Comparison of ENCODE assay signal across 16 cellular contexts in the genomic region with DNA sequence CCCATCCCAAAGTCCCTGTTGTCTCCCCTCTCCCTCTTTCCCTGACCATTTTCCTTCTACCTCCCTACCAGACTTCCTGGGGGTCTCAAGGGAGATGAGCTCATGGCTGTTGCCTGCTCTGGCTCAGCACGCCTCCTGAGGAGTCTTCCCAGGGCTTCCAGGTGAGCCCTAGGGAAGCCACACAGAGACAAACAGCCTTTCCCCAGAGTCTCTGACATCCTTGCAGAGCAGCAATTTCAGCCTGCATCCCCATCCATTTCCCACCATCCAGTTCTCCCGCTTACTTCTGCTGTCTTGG.
DNase-seq lines count a peak whose midpoint lies in the region; FAIRE-seq and TF ChIP-seq lines count a peak whose summit lies in the region.
"Had no signal": no experiment of that assay in that cellular context is flagged by ENCODE, and none has a peak within 500 bp of the region (broad histone marks: within the 10 kb centered on the region; RNA-seq: fewer than 3 reads in every experiment).

No MANE protein-coding gene starts in this region.

- no peak overlapping the region for H2AK5ac ChIP-seq in H1 (ENCODE audit: low read depth, low read length)

- DNase-seq in NCI-H69 (lab: John Stamatoyannopoulos, UW) (peak; percentile 11), H1 (ENCODE audit: low read depth in 1 of 2, low spot score in 2 of 2) (no peak), neural progenitor cell (ENCODE audit: low spot score) (no peak), NCI-H2029 treated with DMSO at 0.1 percent for 48 hours (lab: John Stamatoyannopoulos, UW) (no peak), NCI-H1417 (lab: John Stamatoyannopoulos, UW) (no peak), medulla oblongata (ENCODE audit: extremely low spot score) (no peak)
- no peak for DNase-seq in activated CD4-positive, alpha-beta T cell treated with anti-CD3 and anti-CD28 coated beads, Interleukin-2, amount 10 ng/mL, durations not matched to agents 24 days and 14 days
- DNase-seq: DMS153, DMS79 had no signal

- H3K4me1 Mint-ChIP-seq in neural progenitor cell = peaks cover 18% of the 10 kb centered on the region
- H3K4me1 Mint-ChIP-seq in activated CD4-positive, alpha-beta T cell treated with anti-CD3 and anti-CD28 coated beads, Interleukin-2, amount 10 ng/mL, durations not matched to agents 24 days and 14 days = no peaks in the 10 kb centered on the region
- H3K4me1 Mint-ChIP-seq: CD14-positive monocyte had no signal

- no peak for FAIRE-seq in H1 (lab: Jason Lieb, UNC)
- FAIRE-seq: H54 had no signal

- H3K36me3 ChIP-seq in HEK293 (ENCODE audit: control insufficient read depth in 2 of 2, insufficient read depth in 1 of 2, low read length in 2 of 2) = no peaks in the 10 kb centered on the region
- no peaks in the 10 kb centered on the region for H3K36me3 ChIP-seq in H1 (ENCODE audit: control insufficient read depth in 2 of 4, insufficient read depth in 4 of 4, low read length in 3 of 4)
- H3K36me3 ChIP-seq in neural progenitor cell = no peaks in the 10 kb centered on the region
- H3K36me3 ChIP-seq: BLaER1 had no signal

- no peak overlapping the region for H4K8ac ChIP-seq in H1 (ENCODE audit: extremely low read depth, insufficient read depth, low read length)

- H3K9me3 ChIP-seq in HEK293 (ENCODE audit: control insufficient read depth, insufficient read depth, low read depth, low read length) = no peaks in the 10 kb centered on the region
- no peaks in the 10 kb centered on the region for H3K9me3 ChIP-seq in H1 (ENCODE audit: insufficient read depth in 2 of 2, low read depth in 1 of 2, low read length in 1 of 2)
- H3K9me3 ChIP-seq in neural progenitor cell (ENCODE audit: low read depth) = no peaks in the 10 kb centered on the region
- H3K9me3 ChIP-seq: BLaER1 had no signal

- H3K27me3 Mint-ChIP-seq in neural progenitor cell (ENCODE audit: insufficient read depth, low read depth) = peaks cover 42% of the 10 kb centered on the region
- peaks cover 38% of the 10 kb centered on the region for H3K27me3 Mint-ChIP-seq in activated CD4-positive, alpha-beta T cell treated with anti-CD3 and anti-CD28 coated beads, Interleukin-2, amount 10 ng/mL, durations not matched to agents 24 days and 14 days

- H3K18ac ChIP-seq in H1 (ENCODE audit: extremely low read depth, low read length) = no peak overlapping the region

- H4K20me1 ChIP-seq in H1 (replicated peaks in 1 of 2; ENCODE audit: control insufficient read depth in 1 of 2, insufficient read depth in 2 of 2, low read length in 2 of 2) (no peaks in the 10 kb centered on the region), neural progenitor cell (ENCODE audit: low read depth) (peaks cover 23% of the 10 kb centered on the region)

- no peak for TF ChIP-seq RAD21 in H1 (IDR thresholded peaks at IDR 0.05 in 1 of 2, conservative IDR thresholded peaks at IDR 0.05 in 1 of 2; ENCODE audit: low read depth in 2 of 2, low read length in 2 of 2)

- TF ChIP-seq POLR2A in H1 (IDR thresholded peaks at IDR 0.05; ENCODE audit: control extremely low read depth in 1 of 2, low read depth in 2 of 2, low read length in 2 of 2) = no peak

- no peaks in the 10 kb centered on the region for H3K79me2 ChIP-seq in H1 (ENCODE audit: control insufficient read depth in 1 of 2, insufficient read depth in 2 of 2, low read length in 2 of 2)
- H3K79me2 ChIP-seq in neural progenitor cell (ENCODE audit: low read depth) = no peaks in the 10 kb centered on the region

- no peaks in the 10 kb centered on the region for H3K9me3 Mint-ChIP-seq in neural progenitor cell
- no peaks in the 10 kb centered on the region for H3K9me3 Mint-ChIP-seq in activated CD4-positive, alpha-beta T cell treated with anti-CD3 and anti-CD28 coated beads, Interleukin-2, amount 10 ng/mL, durations not matched to agents 24 days and 14 days
- H3K9me3 Mint-ChIP-seq: HFFc6 had no signal

- H4K91ac ChIP-seq in H1 (replicated peaks; ENCODE audit: insufficient read length, low read length) = no peak overlapping the region

- H3K56ac ChIP-seq in H1 (replicated peaks; ENCODE audit: insufficient read length, low read depth, low read length) = no peak overlapping the region

- no peaks in the 10 kb centered on the region for H3K36me3 Mint-ChIP-seq in neural progenitor cell
- no peaks in the 10 kb centered on the region for H3K36me3 Mint-ChIP-seq in activated CD4-positive, alpha-beta T cell treated with anti-CD3 and anti-CD28 coated beads, Interleukin-2, amount 10 ng/mL, durations not matched to agents 24 days and 14 days (ENCODE audit: low read depth)
- H3K36me3 Mint-ChIP-seq: CD14-positive monocyte; CD4-positive, alpha-beta memory T cell had no signal

- H2BK15ac ChIP-seq in H1 (ENCODE audit: low read length) = 0 out of 2 replicates have a peak overlapping the region, but pooled peaks have one; percentile 14

- H2AFZ ChIP-seq in H1 (ENCODE audit: low read length) = no peak overlapping the region
- H2AFZ ChIP-seq in neural progenitor cell (replicated peaks) = no peak overlapping the region
- H2AFZ ChIP-seq: GM23248 had no signal

- H3K27ac Mint-ChIP-seq in neural progenitor cell = no peak overlapping the region
- H3K27ac Mint-ChIP-seq in activated CD4-positive, alpha-beta T cell treated with anti-CD3 and anti-CD28 coated beads, Interleukin-2, amount 10 ng/mL, durations not matched to agents 24 days and 14 days = no peak overlapping the region
- H3K27ac Mint-ChIP-seq: CD14-positive monocyte, HFFc6 had no signal

- H3K27me3 ChIP-seq in H1 (replicated peaks in 1 of 4; ENCODE audit: control insufficient read depth in 3 of 4, extremely low read depth in 1 of 4, insufficient read depth in 3 of 4, low read length in 3 of 4) = peaks cover 23 to 42% (median 37%) of the 10 kb centered on the region in 4 experiments
- H3K27me3 ChIP-seq in neural progenitor cell = peaks cover 56% of the 10 kb centered on the region

- no peak overlapping the region for H2BK12ac ChIP-seq in H1 (ENCODE audit: low read depth, low read length)

- H3K4me1 ChIP-seq in HEK293 (ENCODE audit: control insufficient read depth, insufficient read depth, low read length) (no peaks in the 10 kb centered on the region), H1 (replicated peaks in 1 of 4; ENCODE audit: control insufficient read depth in 3 of 4, insufficient read depth in 4 of 4, low read length in 3 of 4) (peaks cover 0 to 17% (median 11%) of the 10 kb centered on the region in 4 experiments; a peak in 6 of 7 replicates), neural progenitor cell (peaks cover 19% of the 10 kb centered on the region)
- H3K4me1 ChIP-seq: BLaER1 had no signal

- no peak overlapping the region for H2BK120ac ChIP-seq in H1 (replicated peaks; ENCODE audit: low read depth, low read length)

- H4K5ac ChIP-seq in H1 (ENCODE audit: insufficient read length, low read depth, low read length) = no peak overlapping the region

- H3K14ac ChIP-seq in H1 (ENCODE audit: insufficient read length) = no peak overlapping the region

- H3K4me2 ChIP-seq in H1 (ENCODE audit: insufficient read depth in 1 of 2, low read depth in 2 of 2, low read length in 2 of 2) = no peak overlapping the region
- no peak overlapping the region for H3K4me2 ChIP-seq in neural progenitor cell
- H3K4me2 ChIP-seq: BLaER1 had no signal

- no peaks in the 10 kb centered on the region for H3K79me1 ChIP-seq in H1 (ENCODE audit: low read depth, low read length)

- no peak overlapping the region for H2BK20ac ChIP-seq in H1 (ENCODE audit: low read length)

- no peak overlapping the region for H3K4me3 ChIP-seq in HEK293 (ENCODE audit: low read depth, low read length)
- H3K4me3 ChIP-seq in H1 (ENCODE audit: extremely low read depth in 1 of 4, insufficient read depth in 2 of 4, low read depth in 3 of 4, low read length in 4 of 4) = no peak overlapping the region
- H3K4me3 ChIP-seq in neural progenitor cell = no peak overlapping the region
- H3K4me3 ChIP-seq: BLaER1, GM23248 had no signal

- CTCF ChIA-PET in HEK293 (lab: Yijun Ruan, JAX) (interaction anchor here (0.6 to 3.5 kb wide), 50 partner anchors 9 to 1868 kb away, joined by 3 to 68 read pairs (median 6); a partner anchor contains a TSS), H1 (lab: Charles Lee; ENCODE audit: partially characterized antibody) (interaction anchor here (0.6 to 3.8 kb wide), 68 partner anchors 9 to 815 kb away, joined by 3 to 158 read pairs (median 8); a partner anchor contains a TSS)

- H3K27ac ChIP-seq in HEK293 (ENCODE audit: extremely low read depth, low read depth, low read length) (no peak overlapping the region), H1 (ENCODE audit: low read depth, low read length) (no peak overlapping the region), neural progenitor cell (no peak overlapping the region)
- H3K27ac ChIP-seq: BLaER1, GM23248 had no signal

- TF ChIP-seq CTCF in HEK293 (tag by site-specific recombination; IDR thresholded peaks at IDR 0.05) (no peak), H1 (IDR thresholded peaks at IDR 0.05; ENCODE audit: control extremely low read depth in 1 of 3, insufficient read depth in 1 of 3, low read depth in 1 of 3, low read length in 3 of 3) (no peak), neural progenitor cell (IDR thresholded peaks at IDR 0.05) (no peak)

- peaks cover 21% of the 10 kb centered on the region for H3F3A ChIP-seq in neural progenitor cell (ENCODE audit: low read depth)

- WGBS in H1 (ENCODE audit: extremely low coverage in 1 of 2, insufficient coverage in 1 of 2, insufficient read length in 1 of 2, insufficient replicate concordance in 2 of 2, low coverage in 1 of 2, low lambda C conversion rate in 2 of 2, missing lambda C conversion rate in 1 of 2), 2 experiments = 96% methylated on average over 2 of the region's 2 CpGs; no CpG with 5 or more reads in 1 of the 2 experiments

- no peak overlapping the region for H3K9ac ChIP-seq in H1 (replicated peaks in 1 of 4; ENCODE audit: extremely low read depth in 1 of 4, low read depth in 3 of 4, low read length in 3 of 4)
- no peak overlapping the region for H3K9ac ChIP-seq in neural progenitor cell
- H3K9ac ChIP-seq: BLaER1, GM23248 had no signal

- POLR2A ChIA-PET in HEK293 (lab: Yijun Ruan, JAX) = no interaction called here
- POLR2A ChIA-PET in H1 (lab: Charles Lee; ENCODE audit: partially characterized antibody) = interaction anchor here (1.1 to 2.9 kb wide), 2 partner anchors 10 to 187 kb away, joined by 3 to 21 read pairs; no protein-coding TSS in a partner anchor

- H3K23ac ChIP-seq in H1 (ENCODE audit: insufficient read length) = no peak overlapping the region

- intact Hi-C loops in activated CD4-positive, alpha-beta T cell treated with anti-CD3 and anti-CD28 coated beads, Interleukin-2, amount 10 ng/mL, durations not matched to agents 24 days and 14 days (cut with micrococcal nuclease) = loop anchor here (1.0 kb wide), 1 partner anchor 188 kb away; no protein-coding TSS in a partner anchor

- H3K4me3 Mint-ChIP-seq in neural progenitor cell = peak overlapping the region; percentile 33
- no peak overlapping the region for H3K4me3 Mint-ChIP-seq in activated CD4-positive, alpha-beta T cell treated with anti-CD3 and anti-CD28 coated beads, Interleukin-2, amount 10 ng/mL, durations not matched to agents 24 days and 14 days
- H3K4me3 Mint-ChIP-seq: HFFc6 had no signal

- no peak overlapping the region for H3K4ac ChIP-seq in H1 (replicated peaks; ENCODE audit: insufficient read length, low read depth, low read length)

- H2BK5ac ChIP-seq in H1 (ENCODE audit: low read depth, low read length) = no peak overlapping the region

- H3K23me2 ChIP-seq in H1 (ENCODE audit: low read depth, low read length) = peaks cover 14% of the 10 kb centered on the region; the same call in 1 of the 2 replicates

- TF ChIP-seq EP300 in H1 (IDR thresholded peaks at IDR 0.05; ENCODE audit: borderline replicate concordance in 1 of 2, low read depth in 2 of 2, low read length in 2 of 2) = no peak
